ENCODE assay signal across 11 cellular contexts in genomic region chr12:3107071-3107583, GRCh38. TPM values are rescaled to one million over a fixed set of nuclear protein-coding genes. Genes with fewer than 3 reads are reported as not detected.
DNase-seq lines count a peak whose midpoint lies in the region; ATAC-seq and TF ChIP-seq lines count a peak whose summit lies in the region.
"Had no signal": no experiment of that assay in that cellular context is flagged by ENCODE, and none has a peak within 500 bp of the region (broad histone marks: within the 10 kb centered on the region; RNA-seq: fewer than 3 reads in every experiment).

No MANE protein-coding gene starts in this region.

- ATAC-seq in T-helper 17 cell, result no peak

- H3K27me3 ChIP-seq in BLaER1 treated with 17β-estradiol and CSF1 and Interleukin-3, amounts not matched to agents 10 nM and 100 nM, result peaks cover 0 to 50% (median 0%) of the 10 kb centered on the region in 11 experiments; a peak in 5 of 22 replicates
- peaks cover 0 to 11% (median 0%) of the 10 kb centered on the region in 45 donors for H3K27me3 ChIP-seq in dorsolateral prefrontal cortex

- H3K9me3 Mint-ChIP-seq in nephron, result no peaks in the 10 kb centered on the region
- H3K9me3 Mint-ChIP-seq: T-helper 1 cell treated with Interleukin-12 subunit alpha and Interleukin-12 subunit beta and Interleukin-4 antibody, amounts not matched to agents 30 μg/mL and 1 μg/mL, for 36 hours had no signal

- TF ChIP-seq CTCF in dorsolateral prefrontal cortex (IDR thresholded peaks at IDR 0.05 in 54 of 56, conservative IDR thresholded peaks at IDR 0.05 in 2 of 56; ENCODE audit: low read depth in 1 of 56, partially characterized antibody in 56 of 56) (no peak), nephron (IDR thresholded peaks at IDR 0.05; ENCODE audit: unreplicated experiment in 3 of 3) (no peak)

- H3K4me3 Mint-ChIP-seq in nephron, result peak overlapping the region; percentile 12 to 26 (median 24)
- no peak overlapping the region for H3K4me3 Mint-ChIP-seq in T-helper 17 cell
- H3K4me3 Mint-ChIP-seq: T-helper 1 cell treated with Interleukin-12 subunit alpha and Interleukin-12 subunit beta and Interleukin-4 antibody, amounts not matched to agents 30 μg/mL and 1 μg/mL, for 36 hours had no signal

- peaks cover 17 to 60% (median 55%) of the 10 kb centered on the region in 10 experiments for H3K4me1 ChIP-seq in BLaER1 treated with 17β-estradiol and CSF1 and Interleukin-3, amounts not matched to agents 10 nM and 100 nM

- no peaks in the 10 kb centered on the region for H3K36me3 ChIP-seq in BLaER1 treated with 17β-estradiol and CSF1 and Interleukin-3, amounts not matched to agents 10 nM and 100 nM

- H3K9ac ChIP-seq in BLaER1 treated with 17β-estradiol and CSF1 and Interleukin-3, amounts not matched to agents 10 nM and 100 nM, result peak overlapping the region in 5 of 11 experiments; percentile 13 to 54 (median 41); a peak in 7 of 22 replicates

- H3K4me3 ChIP-seq in BLaER1 treated with 17β-estradiol and CSF1 and Interleukin-3, amounts not matched to agents 10 nM and 100 nM, result no peak overlapping the region
- no peak overlapping the region for H3K4me3 ChIP-seq in dorsolateral prefrontal cortex

- peaks cover 16% of the 10 kb centered on the region for H3K36me3 Mint-ChIP-seq in nephron (ENCODE audit: low read depth)
- H3K36me3 Mint-ChIP-seq in T-helper 17 cell (ENCODE audit: low read depth), result no peaks in the 10 kb centered on the region

- DNase-seq in NCI-H69 (lab: John Stamatoyannopoulos, UW) (peak; percentile 72), dorsolateral prefrontal cortex (peak in 2 of 10 donors; percentile 20 to 58), AG08396 (ENCODE audit: low spot score) (no peak), T-helper 17 cell (no peak), hypothalamus (lab: John Stamatoyannopoulos, UW) (no peak)
- no peak for DNase-seq in activated CD4-positive, CD25-positive, alpha-beta regulatory T cell treated with anti-CD3 and anti-CD28 coated beads, Interleukin-2, amount 50 U/mL, for 72 hours
- DNase-seq: Karpas-422, NCI-H526 treated with DMSO at 0.1 percent for 48 hours had no signal

- intact Hi-C loops in dorsolateral prefrontal cortex (cut with DNase I), result no loop called here

- H3K9me3 ChIP-seq in BLaER1 treated with 17β-estradiol and CSF1 and Interleukin-3, amounts not matched to agents 10 nM and 100 nM (replicated peaks in 1 of 11), result no peaks in the 10 kb centered on the region
- H3K9me3 ChIP-seq in T-helper 17 cell (ENCODE audit: control insufficient read depth, low read length, poor library complexity, severe bottlenecking), result no peaks in the 10 kb centered on the region

- peaks cover 0 to 47% (median 0%) of the 10 kb centered on the region in 11 experiments; a peak in 5 of 22 replicates for H4K20me1 ChIP-seq in BLaER1 treated with 17β-estradiol and CSF1 and Interleukin-3, amounts not matched to agents 10 nM and 100 nM

- H3K27me3 Mint-ChIP-seq in nephron (ENCODE audit: low read depth), result no peaks in the 10 kb centered on the region
- peaks cover 23% of the 10 kb centered on the region for H3K27me3 Mint-ChIP-seq in T-helper 17 cell

- H3K27ac Mint-ChIP-seq in nephron, result peak overlapping the region; percentile 21 to 93 (median 80)
- H3K27ac Mint-ChIP-seq in T-helper 17 cell, result no peak overlapping the region
- H3K27ac Mint-ChIP-seq: T-helper 1 cell treated with Interleukin-12 subunit alpha and Interleukin-12 subunit beta and Interleukin-4 antibody, amounts not matched to agents 30 μg/mL and 1 μg/mL, for 36 hours had no signal

- H3K4me2 ChIP-seq in BLaER1 treated with 17β-estradiol and CSF1 and Interleukin-3, amounts not matched to agents 10 nM and 100 nM, result peak overlapping the region; percentile 41 to 90 (median 73)

- H3K27ac ChIP-seq in BLaER1 treated with 17β-estradiol and CSF1 and Interleukin-3, amounts not matched to agents 10 nM and 100 nM, result peak overlapping the region in 5 of 11 experiments; percentile 2 to 56 (median 39); a peak in 6 of 22 replicates
- H3K27ac ChIP-seq in dorsolateral prefrontal cortex, result peak overlapping the region in 40 of 59 donors; percentile 1 to 80 (median 54)

- H3K4me1 Mint-ChIP-seq in nephron, result peaks cover 60% of the 10 kb centered on the region
- H3K4me1 Mint-ChIP-seq in T-helper 17 cell, result no peaks in the 10 kb centered on the region

RNA-seq across cellular contexts. Expression of gene TSPAN9, which starts 29.9 kb away (rescaled TPM):
- total RNA-seq in dorsolateral prefrontal cortex (10 to 100 TPM in 119 of 120 experiments, 1 to 10 TPM in 1; 7.7 to 35.5 (median 21.1) TPM), T-helper 17 cell (10 to 100 TPM in 1 of 2 donors, 1 to 10 TPM in 1; 1.4 to 24.2 TPM)
